Comparison of ENCODE assay signal across 1 cellular context in genomic region chr12:75642226-75642625, GRCh38.
TF ChIP-seq lines count a peak whose summit lies in the region.

No MANE protein-coding gene starts in this region.

TF ChIP-seq in GM12878, 131 proteins besides CTCF, POLR2A, EP300 and RAD21:
- TF ChIP-seq RUNX3 (IDR thresholded peaks at IDR 0.05; ENCODE audit: low read length) (peak; percentile 44; the same call in 1 of the 2 replicates), DPF2 (IDR thresholded peaks at IDR 0.05) (0 out of 2 replicates have a peak, but pooled peaks have one; percentile 49), FOS (IDR thresholded peaks at IDR 0.05; ENCODE audit: borderline replicate concordance, extremely low read depth, insufficient read length) (no peak), MEF2A (IDR thresholded peaks at IDR 0.05; ENCODE audit: insufficient read depth, low read depth, low read length) (peak; percentile 61; the same call in 1 of the 2 replicates), IKZF2 (IDR thresholded peaks at IDR 0.05) (peak; percentile 46 to 65; a peak in 3 of 4 replicates), RAD51 (IDR thresholded peaks at IDR 0.05) (peak; percentile 64), RELB (IDR thresholded peaks at IDR 0.05; ENCODE audit: low read depth) (peak; percentile 55; the same call in 1 of the 2 replicates), JUNB (IDR thresholded peaks at IDR 0.05) (peak; percentile 46), IKZF1 (conservative IDR thresholded peaks at IDR 0.05) (peak; percentile 41; the same call in 1 of the 2 replicates), SKIL (IDR thresholded peaks at IDR 0.05; ENCODE audit: low read depth, poor library complexity, severe bottlenecking) (peak; percentile 44), HDGF (IDR thresholded peaks at IDR 0.05) (no peak), MAX (IDR thresholded peaks at IDR 0.05; ENCODE audit: low read depth, low read length) (no peak), BMI1 (IDR thresholded peaks at IDR 0.05; ENCODE audit: borderline replicate concordance) (no peak), MTA2 (IDR thresholded peaks at IDR 0.05; ENCODE audit: low read depth) (peak; percentile 91), ATF2 (IDR thresholded peaks at IDR 0.05; ENCODE audit: low read length) (peak; percentile 30; the same call in 1 of the 2 replicates), MEF2B (IDR thresholded peaks at IDR 0.05; ENCODE audit: partially characterized antibody, poor library complexity, severe bottlenecking) (peak; percentile 73), NFIC (IDR thresholded peaks at IDR 0.05; ENCODE audit: low read depth, low read length) (peak; percentile 54)
